In genomic region chr7:86863452-86863851, GRCh38 we compare ENCODE assay signal across 31 cellular contexts.
DNase-seq lines count a peak whose midpoint lies in the region; ATAC-seq and TF ChIP-seq lines count a peak whose summit lies in the region.
"Had no signal": no experiment of that assay in that cellular context is flagged by ENCODE, and none has a peak within 500 bp of the region (broad histone marks: within the 10 kb centered on the region; RNA-seq: fewer than 3 reads in every experiment).

No MANE protein-coding gene starts in this region.

- no peak for TF ChIP-seq POLR2A in stomach (IDR thresholded peaks at IDR 0.05)

- no peak for TF ChIP-seq CTCF in stomach (IDR thresholded peaks at IDR 0.05)

- intact Hi-C loops in stomach (cut with DNase I; ENCODE audit: low total_unique reads), result no loop called here

- no peak for DNase-seq in activated naive CD8-positive, alpha-beta T cell treated with anti-CD3 and anti-CD28 coated beads for 36 hours
- no peak for DNase-seq in activated CD4-positive, CD25-positive, alpha-beta regulatory T cell treated with anti-CD3 and anti-CD28 coated beads, Interleukin-2, amount 50 U/mL, for 72 hours
- DNase-seq in stomach, result no peak
- DNase-seq: activated CD4-positive, alpha-beta T cell treated with anti-CD3 and anti-CD28 coated beads for 4 hours; activated effector memory CD4-positive, alpha-beta T cell treated with anti-CD3 and anti-CD28 coated beads, Interleukin-2, amount 50 U/mL, for 16 hours; CD8-positive, alpha-beta T cell; DMS 273 treated with DMSO at 0.1 percent for 48 hours; esophagus squamous epithelium; foreskin melanocyte; HCEC 1CT; NCI-H1694; NCI-H2171; NCI-H510A treated with DMSO at 0.1 percent for 48 hours; nephron progenitor cell; ovary; PC-3; retina; stimulated activated CD8-positive, alpha-beta memory T cell treated with anti-CD3 and anti-CD28 coated beads, Interleukin-4, amount 100 ng/mL, for 48 hours had no signal

- H3K36me3 ChIP-seq in stomach, result no peaks in the 10 kb centered on the region
- H3K36me3 ChIP-seq: esophagus squamous epithelium, ovary, tibial nerve had no signal

- H3K36me3 Mint-ChIP-seq in activated naive CD8-positive, alpha-beta T cell treated with anti-CD3 and anti-CD28 coated beads for 36 hours, result no peaks in the 10 kb centered on the region
- H3K36me3 Mint-ChIP-seq: CD8-positive, alpha-beta T cell had no signal

- no peaks in the 10 kb centered on the region for H3K4me1 ChIP-seq in stomach
- H3K4me1 ChIP-seq: A549, esophagus squamous epithelium, tibial nerve had no signal

- no peak overlapping the region for H3K4me3 Mint-ChIP-seq in activated naive CD8-positive, alpha-beta T cell treated with anti-CD3 and anti-CD28 coated beads for 36 hours
- H3K4me3 Mint-ChIP-seq: B cell; CD8-positive, alpha-beta T cell; central memory CD8-positive, alpha-beta T cell; dendritic cell treated with granulocyte-macrophage colony-stimulating factor and Interleukin-4, amounts not matched to agents 40 ng/mL and 50 ng/mL, for 4 days; nephron progenitor cell; T-helper 2 cell treated with Interferon-gamma antibody and Interleukin-4, amounts not matched to agents 5 μg/mL and 100 μg/mL, for 36 hours had no signal

- no peak overlapping the region for H3K27ac ChIP-seq in stomach
- H3K27ac ChIP-seq: A549, esophagus squamous epithelium, ovary, skin epidermis, tibial nerve had no signal

- no peaks in the 10 kb centered on the region for H3K27me3 ChIP-seq in stomach
- H3K27me3 ChIP-seq: esophagus squamous epithelium, ovary, tibial nerve had no signal

- H3K4me3 ChIP-seq in stomach, result no peak overlapping the region
- H3K4me3 ChIP-seq: A549, esophagus squamous epithelium, lung, ovary, skin epidermis, tibial nerve had no signal

- H3K9me3 Mint-ChIP-seq in activated naive CD8-positive, alpha-beta T cell treated with anti-CD3 and anti-CD28 coated beads for 36 hours, result no peaks in the 10 kb centered on the region
- H3K9me3 Mint-ChIP-seq: central memory CD8-positive, alpha-beta T cell; dendritic cell treated with granulocyte-macrophage colony-stimulating factor and Interleukin-4, amounts not matched to agents 40 ng/mL and 50 ng/mL, for 4 days; T-helper 2 cell treated with Interferon-gamma antibody and Interleukin-4, amounts not matched to agents 5 μg/mL and 100 μg/mL, for 36 hours had no signal

- H3K9me3 ChIP-seq in stomach, result no peaks in the 10 kb centered on the region
- H3K9me3 ChIP-seq: A549, esophagus squamous epithelium, ovary, tibial nerve had no signal

- H3K27me3 Mint-ChIP-seq in activated naive CD8-positive, alpha-beta T cell treated with anti-CD3 and anti-CD28 coated beads for 36 hours, result peaks cover 4% of the 10 kb centered on the region
- H3K27me3 Mint-ChIP-seq: B cell; central memory CD8-positive, alpha-beta T cell; dendritic cell treated with granulocyte-macrophage colony-stimulating factor and Interleukin-4, amounts not matched to agents 40 ng/mL and 50 ng/mL, for 4 days had no signal

- TF ChIP-seq EP300 in stomach (IDR thresholded peaks at IDR 0.05), result no peak

- ATAC-seq in GM18511 (IDR thresholded peaks at IDR 0.05; ENCODE audit: unreplicated experiment) (peak; percentile 69), GM19463 (IDR thresholded peaks at IDR 0.05; ENCODE audit: unreplicated experiment) (peak; percentile 92), HG02870 (IDR thresholded peaks at IDR 0.05; ENCODE audit: unreplicated experiment) (peak; percentile 82), HG03378 (IDR thresholded peaks at IDR 0.05; ENCODE audit: unreplicated experiment) (peak; percentile 71), GM19455 (IDR thresholded peaks at IDR 0.05; ENCODE audit: unreplicated experiment) (no peak)
- ATAC-seq: A549; CD8-positive, alpha-beta T cell; PC-3 had no signal

- no peaks in the 10 kb centered on the region for H3K4me1 Mint-ChIP-seq in activated naive CD8-positive, alpha-beta T cell treated with anti-CD3 and anti-CD28 coated beads for 36 hours
- H3K4me1 Mint-ChIP-seq: B cell; central memory CD8-positive, alpha-beta T cell had no signal

- no peak overlapping the region for H3K27ac Mint-ChIP-seq in activated naive CD8-positive, alpha-beta T cell treated with anti-CD3 and anti-CD28 coated beads for 36 hours
- H3K27ac Mint-ChIP-seq: B cell; CD8-positive, alpha-beta T cell; dendritic cell treated with granulocyte-macrophage colony-stimulating factor and Interleukin-4, amounts not matched to agents 40 ng/mL and 50 ng/mL, for 4 days; nephron progenitor cell; T-helper 2 cell treated with Interferon-gamma antibody and Interleukin-4, amounts not matched to agents 5 μg/mL and 100 μg/mL, for 36 hours had no signal

- 78 to 91% (median 88%) methylated on average over 2 of the region's 2 CpGs for WGBS in stomach, 5 donors
